Comparison of ENCODE assay signal across 18 cellular contexts in the genomic region with DNA sequence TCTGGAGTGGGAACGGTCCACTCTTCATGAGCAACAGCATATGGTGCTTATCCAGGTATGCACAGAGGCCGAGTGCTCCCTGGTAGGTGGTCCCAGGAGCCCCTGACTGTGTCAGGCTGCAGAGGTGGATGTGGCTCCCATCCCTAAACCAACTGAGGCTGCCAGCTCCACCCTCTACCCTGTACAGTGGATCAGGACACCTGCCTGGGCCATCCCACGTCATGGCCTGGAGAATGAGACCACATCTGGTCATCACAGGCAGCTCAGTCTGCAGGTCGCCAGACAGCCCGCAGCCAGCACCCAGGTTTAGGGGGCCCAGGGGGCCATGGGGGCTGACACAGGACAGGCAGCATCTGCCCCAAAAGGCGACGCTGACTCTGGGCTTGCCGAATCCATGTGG.
DNase-seq lines count a peak whose midpoint lies in the region; ATAC-seq and TF ChIP-seq lines count a peak whose summit lies in the region.
"Had no signal": no experiment of that assay in that cellular context is flagged by ENCODE, and none has a peak within 500 bp of the region (broad histone marks: within the 10 kb centered on the region; RNA-seq: fewer than 3 reads in every experiment).

No MANE protein-coding gene starts in this region.

- peak; percentile 26 for ATAC-seq in stimulated activated naive CD8-positive, alpha-beta T cell treated with anti-CD3 and anti-CD28 coated beads, Interleukin-15, amount 100 ng/mL, for 72 hours
- ATAC-seq in stimulated activated naive CD8-positive, alpha-beta T cell treated with anti-CD3 and anti-CD28 coated beads, Interleukin-15, Interleukin-2, amounts not matched to agents 100 U/mL and 50 U/mL, for 24 hours = no peak
- no peak for ATAC-seq in HG03469 (IDR thresholded peaks at IDR 0.05; ENCODE audit: unreplicated experiment)

- H4K8ac ChIP-seq in neuronal stem cell (ENCODE audit: low read depth, low read length) = no peak overlapping the region

- no peak overlapping the region for H3K4me3 Mint-ChIP-seq in stimulated activated naive CD8-positive, alpha-beta T cell treated with anti-CD3 and anti-CD28 coated beads, Interleukin-15, amount 100 ng/mL, for 72 hours
- no peak overlapping the region for H3K4me3 Mint-ChIP-seq in activated naive CD8-positive, alpha-beta T cell treated with anti-CD3 and anti-CD28 coated beads for 36 hours
- H3K4me3 Mint-ChIP-seq: CD4-positive, alpha-beta T cell had no signal

- H3K36me3 Mint-ChIP-seq in activated naive CD8-positive, alpha-beta T cell treated with anti-CD3 and anti-CD28 coated beads for 36 hours = no peaks in the 10 kb centered on the region

- TF ChIP-seq CTCF in vagina (IDR thresholded peaks at IDR 0.05) = no peak

- no peak overlapping the region for H3K27ac ChIP-seq in neuronal stem cell (replicated peaks; ENCODE audit: low read length)
- no peak overlapping the region for H3K27ac ChIP-seq in vagina
- H3K27ac ChIP-seq: 22Rv1, A549, C4-2B had no signal

- H3K79me1 ChIP-seq in neuronal stem cell (ENCODE audit: low read depth, low read length) = no peaks in the 10 kb centered on the region

- H2AFZ ChIP-seq in neuronal stem cell (ENCODE audit: low read length) = no peak overlapping the region

- no peak overlapping the region for H3K4me2 ChIP-seq in neuronal stem cell (ENCODE audit: insufficient read depth, low read length, poor library complexity, severe bottlenecking)
- H3K4me2 ChIP-seq: A549 had no signal

- no peak for DNase-seq in stimulated activated naive CD8-positive, alpha-beta T cell treated with anti-CD3 and anti-CD28 coated beads, Interleukin-15, amount 100 ng/mL, for 72 hours
- no peak for DNase-seq in stimulated activated naive CD8-positive, alpha-beta T cell treated with anti-CD3 and anti-CD28 coated beads, Interleukin-15, Interleukin-2, amounts not matched to agents 100 U/mL and 50 U/mL, for 24 hours
- DNase-seq in neuronal stem cell (ENCODE audit: low spot score) (no peak), vagina (ENCODE audit: extremely low spot score in 2 of 2) (peak; percentile 81 to 84), T-helper 2 cell (no peak)
- DNase-seq in activated naive CD8-positive, alpha-beta T cell treated with anti-CD3 and anti-CD28 coated beads for 36 hours = no peak
- DNase-seq: AML-193; CD4-positive, alpha-beta T cell; DMS153; DMS79; GDM1; GOT3; KG1 had no signal

- no peak overlapping the region for H2BK15ac ChIP-seq in neuronal stem cell (ENCODE audit: low read length)

- peak overlapping the region; percentile 79 for H2AK5ac ChIP-seq in neuronal stem cell (ENCODE audit: low read depth, low read length)

- no peak overlapping the region for H3K14ac ChIP-seq in neuronal stem cell (ENCODE audit: low read length)

- H3K9me3 ChIP-seq in neuronal stem cell (replicated peaks in 1 of 2; ENCODE audit: control insufficient read depth in 2 of 2, insufficient read depth in 1 of 2, low read depth in 1 of 2, low read length in 2 of 2) (no peaks in the 10 kb centered on the region), vagina (no peaks in the 10 kb centered on the region)
- H3K9me3 ChIP-seq: A549, HAP-1 had no signal

- TF ChIP-seq POLR2A in vagina (IDR thresholded peaks at IDR 0.05) = no peak

- H3K9ac ChIP-seq in neuronal stem cell (ENCODE audit: low read depth, low read length, poor library complexity) = no peak overlapping the region

- H3K9me3 Mint-ChIP-seq in stimulated activated naive CD8-positive, alpha-beta T cell treated with anti-CD3 and anti-CD28 coated beads, Interleukin-15, amount 100 ng/mL, for 72 hours = no peaks in the 10 kb centered on the region
- no peaks in the 10 kb centered on the region for H3K9me3 Mint-ChIP-seq in activated naive CD8-positive, alpha-beta T cell treated with anti-CD3 and anti-CD28 coated beads for 36 hours
- H3K9me3 Mint-ChIP-seq: CD4-positive, alpha-beta T cell had no signal

- intact Hi-C loops in vagina (cut with DNase I) = loop anchor here (10.0 kb wide), 1 partner anchor 1697 kb away; no protein-coding TSS in a partner anchor

- H3K27ac Mint-ChIP-seq in stimulated activated naive CD8-positive, alpha-beta T cell treated with anti-CD3 and anti-CD28 coated beads, Interleukin-15, amount 100 ng/mL, for 72 hours = no peak overlapping the region
- no peak overlapping the region for H3K27ac Mint-ChIP-seq in activated naive CD8-positive, alpha-beta T cell treated with anti-CD3 and anti-CD28 coated beads for 36 hours
- H3K27ac Mint-ChIP-seq: CD4-positive, alpha-beta T cell had no signal

- H3K4me1 ChIP-seq in neuronal stem cell (ENCODE audit: control insufficient read depth in 2 of 2, insufficient read depth in 1 of 2, low read depth in 1 of 2, low read length in 2 of 2) = peaks cover 0 to 15% of the 10 kb centered on the region in 2 donors
- no peaks in the 10 kb centered on the region for H3K4me1 ChIP-seq in vagina
- H3K4me1 ChIP-seq: A549, HAP-1 had no signal

- WGBS in neuronal stem cell (ENCODE audit: extremely low coverage in 2 of 2, insufficient read length in 2 of 2, insufficient replicate concordance in 1 of 2), 2 donors = no CpG with 5 or more reads among the region's 8 CpGs

- peaks cover 5% of the 10 kb centered on the region for H3K4me1 Mint-ChIP-seq in stimulated activated naive CD8-positive, alpha-beta T cell treated with anti-CD3 and anti-CD28 coated beads, Interleukin-15, amount 100 ng/mL, for 72 hours
- H3K4me1 Mint-ChIP-seq in activated naive CD8-positive, alpha-beta T cell treated with anti-CD3 and anti-CD28 coated beads for 36 hours = no peaks in the 10 kb centered on the region

- no peak overlapping the region for H2BK5ac ChIP-seq in neuronal stem cell (ENCODE audit: low read length)

- H3K18ac ChIP-seq in neuronal stem cell (ENCODE audit: low read length) = peak overlapping the region; percentile 21

- no peak overlapping the region for H3K23ac ChIP-seq in neuronal stem cell (ENCODE audit: low read depth, low read length, poor library complexity)

- H3K4ac ChIP-seq in neuronal stem cell (ENCODE audit: low read length) = no peak overlapping the region

- H4K91ac ChIP-seq in neuronal stem cell (ENCODE audit: low read depth, low read length, poor library complexity) = no peak overlapping the region

- H2BK120ac ChIP-seq in neuronal stem cell (ENCODE audit: low read depth, low read length) = no peak overlapping the region

- H3K4me3 ChIP-seq in neuronal stem cell (ENCODE audit: low read length in 2 of 2) = no peak overlapping the region
- no peak overlapping the region for H3K4me3 ChIP-seq in vagina
- H3K4me3 ChIP-seq: A549, HAP-1 had no signal

- H3K27me3 ChIP-seq in neuronal stem cell (ENCODE audit: control insufficient read depth in 3 of 3, insufficient read depth in 3 of 3, low read depth in 1 of 3, low read length in 3 of 3) = peaks cover 0 to 1% (median 0%) of the 10 kb centered on the region in 3 experiments
- H3K27me3 ChIP-seq in vagina = no peaks in the 10 kb centered on the region

- peaks cover 24% of the 10 kb centered on the region for H3K27me3 Mint-ChIP-seq in stimulated activated naive CD8-positive, alpha-beta T cell treated with anti-CD3 and anti-CD28 coated beads, Interleukin-15, amount 100 ng/mL, for 72 hours
- no peaks in the 10 kb centered on the region for H3K27me3 Mint-ChIP-seq in activated naive CD8-positive, alpha-beta T cell treated with anti-CD3 and anti-CD28 coated beads for 36 hours
- H3K27me3 Mint-ChIP-seq: CD4-positive, alpha-beta T cell had no signal

- H3K36me3 ChIP-seq in neuronal stem cell (replicated peaks in 1 of 2; ENCODE audit: control insufficient read depth in 2 of 2, insufficient read depth in 2 of 2, low read length in 2 of 2) = no peaks in the 10 kb centered on the region
- no peaks in the 10 kb centered on the region for H3K36me3 ChIP-seq in vagina
- H3K36me3 ChIP-seq: HAP-1 had no signal

- H2BK12ac ChIP-seq in neuronal stem cell (ENCODE audit: low read length) = no peak overlapping the region

Comparison
In these comparisons a context has a peak if more than half of its experiments do, and no peak if none do; other contexts are left out.
1. DNase-seq: peak in vagina (2 of 2); none in stimulated activated naive CD8-positive, alpha-beta T cell treated with anti-CD3 and anti-CD28 coated beads, Interleukin-15, amount 100 ng/mL, for 72 hours (0 of 2), stimulated activated naive CD8-positive, alpha-beta T cell treated with anti-CD3 and anti-CD28 coated beads, Interleukin-15, Interleukin-2, amounts not matched to agents 100 U/mL and 50 U/mL, for 24 hours (single experiment), neuronal stem cell (single experiment), activated naive CD8-positive, alpha-beta T cell treated with anti-CD3 and anti-CD28 coated beads for 36 hours (single experiment) and T-helper 2 cell (0 of 5).